ENCODE assay signal across 15 cellular contexts in the genomic region with DNA sequence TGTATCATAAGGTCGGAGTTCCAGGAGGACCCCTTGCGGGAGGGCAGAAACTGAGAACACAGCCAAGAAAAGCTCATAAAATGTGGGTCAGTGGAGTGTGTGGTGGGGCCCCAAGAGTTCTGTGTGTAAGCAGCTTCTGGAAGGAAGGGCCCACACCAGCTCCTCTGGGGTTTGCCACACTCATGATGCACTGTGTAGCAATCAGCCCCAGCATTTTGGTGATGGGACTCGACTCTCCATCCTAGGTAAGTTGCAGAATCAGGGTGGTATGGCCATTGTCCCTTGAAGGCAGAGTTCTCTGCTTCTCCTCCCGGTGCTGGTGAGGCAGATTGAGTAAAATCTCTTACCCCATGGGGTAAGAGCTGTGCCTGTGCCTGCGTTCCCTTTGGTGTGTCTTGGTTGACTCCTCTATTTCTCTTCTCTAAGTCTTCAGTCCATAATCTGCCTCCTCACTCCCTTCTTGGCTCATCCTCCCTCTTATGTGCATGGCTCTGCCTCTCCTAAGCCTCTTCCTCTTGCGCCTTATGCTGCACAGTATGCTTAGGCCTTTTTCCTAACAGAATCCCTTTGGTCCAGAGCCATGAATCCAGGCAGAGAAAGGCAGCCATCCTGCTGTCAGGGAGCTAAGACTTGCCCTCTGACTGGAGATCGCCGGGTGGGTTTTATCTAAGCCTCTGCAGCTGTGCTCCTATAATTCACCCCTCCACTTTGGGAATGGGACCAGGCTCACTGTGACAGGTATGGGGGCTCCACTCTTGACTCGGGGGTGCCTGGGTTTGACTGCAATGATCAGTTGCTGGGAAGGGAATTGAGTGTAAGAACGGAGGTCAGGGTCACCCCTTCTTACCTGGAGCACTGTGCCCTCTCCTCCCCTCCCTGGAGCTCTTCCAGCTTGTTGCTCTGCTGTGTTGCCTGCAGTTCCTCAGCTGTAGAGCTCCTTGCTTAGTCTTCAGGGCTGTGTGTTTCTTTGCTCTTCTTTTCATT. TPM values are rescaled to one million over a fixed set of nuclear protein-coding genes. Genes with fewer than 3 reads are reported as not detected.
DNase-seq lines count a peak whose midpoint lies in the region; ATAC-seq and TF ChIP-seq lines count a peak whose summit lies in the region.
"Had no signal": no experiment of that assay in that cellular context is flagged by ENCODE, and none has a peak within 500 bp of the region (broad histone marks: within the 10 kb centered on the region; RNA-seq: fewer than 3 reads in every experiment).

No MANE protein-coding gene starts in this region.

- H3K27ac Mint-ChIP-seq in activated CD4-positive, alpha-beta T cell treated with anti-CD3 and anti-CD28 coated beads, Interleukin-2, amount 10 ng/mL, durations not matched to agents 24 days and 14 days = peak overlapping the region; percentile 93
- peak overlapping the region; percentile 100 for H3K27ac Mint-ChIP-seq in activated CD4-positive, alpha-beta memory T cell treated with anti-CD3 and anti-CD28 coated beads for 36 hours
- peak overlapping the region; percentile 99 for H3K27ac Mint-ChIP-seq in stimulated activated memory B cell treated with anti-CD40 and anti-IgM and Interleukin-4, amounts not matched to agents 10 μg/mL and 1 μg/mL and 100 μg/mL, for 72 hours
- H3K27ac Mint-ChIP-seq in mesothelial cell of epicardium = no peak overlapping the region

- intact Hi-C loops in activated CD4-positive, alpha-beta T cell treated with anti-CD3 and anti-CD28 coated beads, Interleukin-2, amount 10 ng/mL, durations not matched to agents 24 days and 14 days (cut with micrococcal nuclease) = no loop called here
- intact Hi-C loops in activated CD4-positive, alpha-beta memory T cell treated with anti-CD3 and anti-CD28 coated beads for 36 hours (cut with micrococcal nuclease) = no loop called here

- peaks cover 6% of the 10 kb centered on the region for H3K4me1 ChIP-seq in effector memory CD4-positive, alpha-beta T cell (ENCODE audit: control insufficient read depth, insufficient read depth, low read length, poor library complexity, severe bottlenecking)
- H3K4me1 ChIP-seq: A549, adrenal gland had no signal

- H3K36me3 ChIP-seq in effector memory CD4-positive, alpha-beta T cell (ENCODE audit: control insufficient read depth, insufficient read depth, low read length) = no peaks in the 10 kb centered on the region
- H3K36me3 ChIP-seq: adrenal gland had no signal

- POLR2A ChIA-PET in activated CD4-positive, alpha-beta memory T cell treated with anti-CD3 and anti-CD28 coated beads for 36 hours (lab: Charles Lee) = interaction anchor here (1.1 to 17.9 kb wide), 6 partner anchors 9 to 468 kb away, joined by 3 to 517 read pairs (median 4); no protein-coding TSS in a partner anchor

- no peaks in the 10 kb centered on the region for H3K9me3 Mint-ChIP-seq in activated CD4-positive, alpha-beta T cell treated with anti-CD3 and anti-CD28 coated beads, Interleukin-2, amount 10 ng/mL, durations not matched to agents 24 days and 14 days
- no peaks in the 10 kb centered on the region for H3K9me3 Mint-ChIP-seq in activated CD4-positive, alpha-beta memory T cell treated with anti-CD3 and anti-CD28 coated beads for 36 hours
- no peaks in the 10 kb centered on the region for H3K9me3 Mint-ChIP-seq in stimulated activated memory B cell treated with anti-CD40 and anti-IgM and Interleukin-4, amounts not matched to agents 10 μg/mL and 1 μg/mL and 100 μg/mL, for 72 hours
- H3K9me3 Mint-ChIP-seq in mesothelial cell of epicardium = no peaks in the 10 kb centered on the region

- H3K9me3 ChIP-seq in effector memory CD4-positive, alpha-beta T cell (ENCODE audit: control insufficient read depth, low read length) = no peaks in the 10 kb centered on the region
- H3K9me3 ChIP-seq: A549, adrenal gland had no signal

- no peak for TF ChIP-seq CTCF in mesothelial cell of epicardium (IDR thresholded peaks at IDR 0.05; ENCODE audit: unreplicated experiment)

- H3K4me3 ChIP-seq in effector memory CD4-positive, alpha-beta T cell (ENCODE audit: insufficient read depth, low read depth, low read length, poor library complexity, severe bottlenecking) = peak overlapping the region; percentile 59
- H3K4me3 ChIP-seq: A549, adrenal gland had no signal

- peak; percentile 62 for DNase-seq in activated CD4-positive, alpha-beta T cell treated with anti-CD3 and anti-CD28 coated beads, Interleukin-2, amount 10 ng/mL, durations not matched to agents 24 days and 14 days
- DNase-seq in activated CD4-positive, alpha-beta T cell treated with anti-CD3 and anti-CD28 coated beads for 1 hour = no peak
- peak; percentile 24 for DNase-seq in activated CD4-positive, alpha-beta memory T cell treated with anti-CD3 and anti-CD28 coated beads for 36 hours
- no peak for DNase-seq in effector memory CD4-positive, alpha-beta T cell
- no peak for DNase-seq in effector CD8-positive, alpha-beta T cell (lab: John Stamatoyannopoulos, UW)
- no peak for DNase-seq in DMS79 treated with DMSO at 0.1 percent for 48 hours (lab: John Stamatoyannopoulos, UW)
- no peak for DNase-seq in mesothelial cell of epicardium (ENCODE audit: low spot score in 2 of 2, unreplicated experiment in 2 of 2)
- DNase-seq: activated CD4-positive, CD25-positive, alpha-beta regulatory T cell treated with anti-CD3 and anti-CD28 coated beads, Interleukin-2, amount 50 U/mL, for 72 hours; adrenal gland; NCI-H2171 treated with DMSO at 0.1 percent for 48 hours; OCI-M1; stimulated activated CD4-positive, alpha-beta T cell treated with anti-CD3 and anti-CD28 coated beads, Interleukin-2, amount 100 ng/mL, for 24 hours had no signal

- ATAC-seq in stimulated activated memory B cell treated with anti-CD40 and anti-IgM and Interleukin-4, amounts not matched to agents 10 μg/mL and 1 μg/mL and 100 μg/mL, for 72 hours = no peak
- ATAC-seq: A549 had no signal

- peak overlapping the region; percentile 84 for H3K27ac ChIP-seq in effector memory CD4-positive, alpha-beta T cell (ENCODE audit: insufficient read depth, low read length, poor library complexity, severe bottlenecking)
- H3K27ac ChIP-seq: A549, adrenal gland had no signal

- peaks cover 65% of the 10 kb centered on the region for H3K36me3 Mint-ChIP-seq in activated CD4-positive, alpha-beta T cell treated with anti-CD3 and anti-CD28 coated beads, Interleukin-2, amount 10 ng/mL, durations not matched to agents 24 days and 14 days (ENCODE audit: low read depth)
- peaks cover 63% of the 10 kb centered on the region for H3K36me3 Mint-ChIP-seq in activated CD4-positive, alpha-beta memory T cell treated with anti-CD3 and anti-CD28 coated beads for 36 hours
- no peaks in the 10 kb centered on the region for H3K36me3 Mint-ChIP-seq in stimulated activated memory B cell treated with anti-CD40 and anti-IgM and Interleukin-4, amounts not matched to agents 10 μg/mL and 1 μg/mL and 100 μg/mL, for 72 hours
- H3K36me3 Mint-ChIP-seq in mesothelial cell of epicardium = no peaks in the 10 kb centered on the region

- peaks cover 16% of the 10 kb centered on the region for H3K4me1 Mint-ChIP-seq in activated CD4-positive, alpha-beta T cell treated with anti-CD3 and anti-CD28 coated beads, Interleukin-2, amount 10 ng/mL, durations not matched to agents 24 days and 14 days
- H3K4me1 Mint-ChIP-seq in activated CD4-positive, alpha-beta memory T cell treated with anti-CD3 and anti-CD28 coated beads for 36 hours (ENCODE audit: low read depth) = peaks cover 18% of the 10 kb centered on the region
- peaks cover 72% of the 10 kb centered on the region for H3K4me1 Mint-ChIP-seq in stimulated activated memory B cell treated with anti-CD40 and anti-IgM and Interleukin-4, amounts not matched to agents 10 μg/mL and 1 μg/mL and 100 μg/mL, for 72 hours
- no peaks in the 10 kb centered on the region for H3K4me1 Mint-ChIP-seq in mesothelial cell of epicardium

- CTCF ChIA-PET in activated CD4-positive, alpha-beta memory T cell treated with anti-CD3 and anti-CD28 coated beads for 36 hours (lab: Charles Lee) = interaction anchor here (1.1 to 20.0 kb wide), 4 partner anchors 9 to 488 kb away, joined by 3 to 390 read pairs (median 10); no protein-coding TSS in a partner anchor

- no peaks in the 10 kb centered on the region for H3K27me3 ChIP-seq in effector memory CD4-positive, alpha-beta T cell (replicated peaks; ENCODE audit: control insufficient read depth, insufficient read depth, low read length, poor library complexity, severe bottlenecking)
- H3K27me3 ChIP-seq: adrenal gland had no signal

- H3K4me3 Mint-ChIP-seq in activated CD4-positive, alpha-beta T cell treated with anti-CD3 and anti-CD28 coated beads, Interleukin-2, amount 10 ng/mL, durations not matched to agents 24 days and 14 days = peak overlapping the region; percentile 100
- H3K4me3 Mint-ChIP-seq in activated CD4-positive, alpha-beta memory T cell treated with anti-CD3 and anti-CD28 coated beads for 36 hours = peak overlapping the region; percentile 92
- H3K4me3 Mint-ChIP-seq in stimulated activated memory B cell treated with anti-CD40 and anti-IgM and Interleukin-4, amounts not matched to agents 10 μg/mL and 1 μg/mL and 100 μg/mL, for 72 hours = no peak overlapping the region
- H3K4me3 Mint-ChIP-seq in mesothelial cell of epicardium = no peak overlapping the region

- no peaks in the 10 kb centered on the region for H3K27me3 Mint-ChIP-seq in activated CD4-positive, alpha-beta T cell treated with anti-CD3 and anti-CD28 coated beads, Interleukin-2, amount 10 ng/mL, durations not matched to agents 24 days and 14 days
- no peaks in the 10 kb centered on the region for H3K27me3 Mint-ChIP-seq in activated CD4-positive, alpha-beta memory T cell treated with anti-CD3 and anti-CD28 coated beads for 36 hours
- H3K27me3 Mint-ChIP-seq in stimulated activated memory B cell treated with anti-CD40 and anti-IgM and Interleukin-4, amounts not matched to agents 10 μg/mL and 1 μg/mL and 100 μg/mL, for 72 hours = no peaks in the 10 kb centered on the region
- H3K27me3 Mint-ChIP-seq in mesothelial cell of epicardium (ENCODE audit: low read depth) = peaks cover 24% of the 10 kb centered on the region

RNA-seq across cellular contexts. Expression of a gene that starts 17.8 kb away (rescaled TPM):
- total RNA-seq in activated CD4-positive, alpha-beta T cell treated with anti-CD3 and anti-CD28 coated beads, Interleukin-2, amount 10 ng/mL, durations not matched to agents 24 days and 14 days = not detected in 2 replicates
- not detected for total RNA-seq in activated CD4-positive, alpha-beta memory T cell treated with anti-CD3 and anti-CD28 coated beads for 36 hours
- not detected in 3 replicates for total RNA-seq in mesothelial cell of epicardium
- total RNA-seq: epithelial cell of proximal tubule had no signal

RNA-seq across cellular contexts. Expression of a gene that starts 39.3 kb away (rescaled TPM):
- not detected in 2 replicates for total RNA-seq in activated CD4-positive, alpha-beta T cell treated with anti-CD3 and anti-CD28 coated beads, Interleukin-2, amount 10 ng/mL, durations not matched to agents 24 days and 14 days
- total RNA-seq in activated CD4-positive, alpha-beta memory T cell treated with anti-CD3 and anti-CD28 coated beads for 36 hours = not detected
- total RNA-seq in mesothelial cell of epicardium = not detected in 3 replicates
- total RNA-seq: epithelial cell of proximal tubule had no signal

Comparison
In these comparisons a context has a peak if more than half of its experiments do, and no peak if none do; other contexts are left out.
1. DNase-seq: peak in activated CD4-positive, alpha-beta T cell treated with anti-CD3 and anti-CD28 coated beads, Interleukin-2, amount 10 ng/mL, durations not matched to agents 24 days and 14 days (single experiment) and activated CD4-positive, alpha-beta memory T cell treated with anti-CD3 and anti-CD28 coated beads for 36 hours (single experiment); none in activated CD4-positive, alpha-beta T cell treated with anti-CD3 and anti-CD28 coated beads for 1 hour (single experiment), effector memory CD4-positive, alpha-beta T cell (0 of 3), effector CD8-positive, alpha-beta T cell (single experiment), DMS79 treated with DMSO at 0.1 percent for 48 hours (single experiment) and mesothelial cell of epicardium (0 of 2).
2. H3K4me3 Mint-ChIP-seq: peak in activated CD4-positive, alpha-beta T cell treated with anti-CD3 and anti-CD28 coated beads, Interleukin-2, amount 10 ng/mL, durations not matched to agents 24 days and 14 days (single experiment) and activated CD4-positive, alpha-beta memory T cell treated with anti-CD3 and anti-CD28 coated beads for 36 hours (single experiment); none in stimulated activated memory B cell treated with anti-CD40 and anti-IgM and Interleukin-4, amounts not matched to agents 10 μg/mL and 1 μg/mL and 100 μg/mL, for 72 hours (single experiment) and mesothelial cell of epicardium (single experiment).